Comparison of ENCODE assay signal across 16 cellular contexts in the genomic region with DNA sequence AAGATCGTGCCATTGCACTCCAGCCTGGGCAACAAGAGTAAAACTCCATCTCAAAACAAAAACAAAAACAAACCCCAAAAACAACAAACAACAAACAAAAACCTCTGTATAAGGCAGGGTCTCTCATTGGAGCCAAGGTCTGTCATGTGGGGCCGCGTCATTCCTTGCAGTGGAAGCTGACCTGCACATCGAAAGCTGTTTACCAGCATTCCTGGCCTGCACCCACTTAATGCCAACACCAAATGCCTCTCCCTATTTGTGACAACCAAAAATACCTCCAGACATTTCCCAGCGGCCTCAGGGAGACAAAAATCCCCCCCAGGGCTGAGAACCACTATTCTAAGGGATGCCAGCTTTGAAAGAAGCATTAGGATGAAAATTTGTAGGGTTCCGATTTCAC. TPM values are rescaled to one million over a fixed set of nuclear protein-coding genes. Genes with fewer than 3 reads are reported as not detected.
DNase-seq lines count a peak whose midpoint lies in the region; ATAC-seq, FAIRE-seq and TF ChIP-seq lines count a peak whose summit lies in the region.
"Had no signal": no experiment of that assay in that cellular context is flagged by ENCODE, and none has a peak within 500 bp of the region (broad histone marks: within the 10 kb centered on the region; RNA-seq: fewer than 3 reads in every experiment).

No MANE protein-coding gene starts in this region.

- TF ChIP-seq CTCF in heart left ventricle (IDR thresholded peaks at IDR 0.05) (no peak), left lung (IDR thresholded peaks at IDR 0.05) (no peak), upper lobe of right lung (IDR thresholded peaks at IDR 0.05) (no peak)

- H3K4me3 ChIP-seq in heart left ventricle = peak overlapping the region in 7 of 12 donors; percentile 21 to 63 (median 50)
- peak overlapping the region in 1 of 2 donors; percentile 42 for H3K4me3 ChIP-seq in left lung
- peak overlapping the region; percentile 51 for H3K4me3 ChIP-seq in upper lobe of right lung
- H3K4me3 ChIP-seq in small intestine (ENCODE audit: low read depth in 1 of 2, low read length in 2 of 2) = no peak overlapping the region

- TF ChIP-seq POLR2A in heart left ventricle (IDR thresholded peaks at IDR 0.05) = no peak

- no peak for FAIRE-seq in small intestine (lab: Jason Lieb, UNC)
- FAIRE-seq: pancreas had no signal

- H3K27ac ChIP-seq in heart left ventricle (peak overlapping the region in 3 of 12 donors; percentile 25 to 72 (median 26)), left lung (peak overlapping the region in 1 of 2 donors; percentile 53), upper lobe of right lung (peak overlapping the region; percentile 42), small intestine (ENCODE audit: low read depth in 1 of 2, low read length in 1 of 2) (no peak overlapping the region)
- H3K27ac ChIP-seq: esophagus muscularis mucosa, pancreas had no signal

- intact Hi-C loops in heart left ventricle (cut with DNase I) (no loop called here), left ventricle myocardium superior (cut with micrococcal nuclease) (no loop called here), left lung (cut with DNase I) (no loop called here), upper lobe of right lung (cut with DNase I) (no loop called here)

- no peaks in the 10 kb centered on the region for H3K36me3 ChIP-seq in heart left ventricle
- no peaks in the 10 kb centered on the region for H3K36me3 ChIP-seq in left lung
- H3K36me3 ChIP-seq in upper lobe of right lung = no peaks in the 10 kb centered on the region
- H3K36me3 ChIP-seq in small intestine (ENCODE audit: control insufficient read depth in 2 of 2, insufficient read depth in 2 of 2, low read length in 2 of 2) = no peaks in the 10 kb centered on the region
- H3K36me3 ChIP-seq: esophagus muscularis mucosa, pancreas had no signal

- H3K4me1 ChIP-seq in heart left ventricle (peaks cover 0 to 34% (median 2%) of the 10 kb centered on the region in 12 donors), left lung (peaks cover 0 to 34% of the 10 kb centered on the region in 2 donors), upper lobe of right lung (peaks cover 25% of the 10 kb centered on the region), small intestine (ENCODE audit: control insufficient read depth in 2 of 2, insufficient read depth in 1 of 2, low read depth in 1 of 2, low read length in 1 of 2) (no peaks in the 10 kb centered on the region)
- H3K4me1 ChIP-seq: pancreas had no signal

- DNase-seq in heart left ventricle (no peak), left ventricle myocardium superior (no peak), left lung (no peak), upper lobe of right lung (no peak), small intestine (no peak)
- DNase-seq in activated naive CD4-positive, alpha-beta T cell treated with anti-CD3 and anti-CD28 coated beads, Interleukin-2, amount 50 U/mL, for 16 hours = no peak
- DNase-seq: activated CD4-positive, alpha-beta T cell treated with anti-CD3 and anti-CD28 coated beads for 48 hours; activated T-cell treated with anti-CD3 and anti-CD28 coated beads, Interleukin-2, amount 50 U/mL, for 4 hours; amniotic stem cell; hippocampal formation; mesenchymal stem cell; NCI-H1694; NCI-H524 treated with DMSO at 0.1 percent for 48 hours; pancreas had no signal

- peaks cover 3 to 45% (median 29%) of the 10 kb centered on the region in 9 donors for H3K27me3 ChIP-seq in heart left ventricle
- H3K27me3 ChIP-seq in left lung = peaks cover 4 to 51% of the 10 kb centered on the region in 2 donors
- H3K27me3 ChIP-seq in upper lobe of right lung = peaks cover 13% of the 10 kb centered on the region
- peaks cover 5 to 26% of the 10 kb centered on the region in 2 donors for H3K27me3 ChIP-seq in small intestine (ENCODE audit: control insufficient read depth in 2 of 2, insufficient read depth in 2 of 2, low read length in 2 of 2)

- peaks cover 0 to 23% (median 11%) of the 10 kb centered on the region in 12 donors for H3K9me3 ChIP-seq in heart left ventricle
- H3K9me3 ChIP-seq in left lung = peaks cover 0 to 14% of the 10 kb centered on the region in 2 donors
- H3K9me3 ChIP-seq in upper lobe of right lung = no peaks in the 10 kb centered on the region
- no peaks in the 10 kb centered on the region for H3K9me3 ChIP-seq in small intestine (ENCODE audit: control insufficient read depth, low read depth)
- H3K9me3 ChIP-seq: pancreas had no signal

- WGBS in heart left ventricle, 4 donors = 72 to 80% (median 78%) methylated on average over 6 of the region's 6 CpGs
- WGBS in small intestine, 3 donors = 73 to 78% (median 78%) methylated on average over 6 of the region's 6 CpGs

- ATAC-seq in heart left ventricle = no peak
- ATAC-seq in left ventricle myocardium superior = no peak
- ATAC-seq in left lung = peak; percentile 24
- peak; percentile 26 for ATAC-seq in upper lobe of right lung
- ATAC-seq: Panc1 had no signal

RNA-seq across cellular contexts. Expression of gene CPAMD8, which starts 1.2 kb away (rescaled TPM):
- total RNA-seq in heart left ventricle (10 to 100 TPM in 7 of 9 donors, 1 to 10 TPM in 2; 5.2 to 49.5 (median 16.9) TPM), left ventricle myocardium superior (12.5 TPM), left lung (10 to 100 TPM; 13.1 to 17.3 TPM), upper lobe of right lung (50.9 TPM)
- polyA plus RNA-seq in heart left ventricle (10 to 100 TPM in 1 of 2 donors, 1 to 10 TPM in 1; 9.6 to 36.3 TPM), small intestine (1 to 10 TPM in 2 of 3 donors, under 1 TPM in 1; 0.45 to 7.1 (median 1.1) TPM)

RNA-seq across cellular contexts. Expression of gene HAUS8, which starts 49.9 kb away (rescaled TPM):
- total RNA-seq in heart left ventricle (1 to 10 TPM; 2.1 to 9.2 (median 4.7) TPM), left ventricle myocardium superior (6.1 TPM), left lung (10 to 100 TPM in 1 of 2 donors, 1 to 10 TPM in 1; 8.4 to 11.6 TPM), upper lobe of right lung (8.1 TPM)
- polyA plus RNA-seq in heart left ventricle (1 to 10 TPM; 4.2 to 5.1 TPM), small intestine (10 to 100 TPM in 2 of 3 donors, 1 to 10 TPM in 1; 9.9 to 16.5 (median 16.5) TPM)

RNA-seq across cellular contexts. Expression of gene MYO9B, which starts 50.2 kb away (rescaled TPM):
- 10 to 100 TPM; 24.2 to 89.4 (median 31.3) TPM for total RNA-seq in heart left ventricle
- 10 to 100 TPM; 26.9 to 39.6 TPM for polyA plus RNA-seq in heart left ventricle
- 38.1 TPM for total RNA-seq in left ventricle myocardium superior
- total RNA-seq in left lung = 100 to 1,000 TPM in 1 of 2 donors, 10 to 100 TPM in 1; 89.5 to 149 TPM
- 137 TPM for total RNA-seq in upper lobe of right lung
- polyA plus RNA-seq in small intestine = 10 to 100 TPM; 31.6 to 62.1 (median 53.2) TPM

Comparison
In these comparisons a context has a peak if more than half of its experiments do, and no peak if none do; other contexts are left out.
1. ATAC-seq: peak in left lung (single experiment) and upper lobe of right lung (single experiment); none in heart left ventricle (0 of 4) and left ventricle myocardium superior (single experiment).
2. H3K4me3 ChIP-seq: peak in heart left ventricle (7 of 12) and upper lobe of right lung (single experiment); none in small intestine (0 of 2).